ENCODE assay signal across 1 cellular context in genomic region chr2:85308951-85309555, GRCh38.
TF ChIP-seq lines count a peak whose summit lies in the region.

No MANE protein-coding gene starts in this region.

TF ChIP-seq in GM12878, 131 proteins besides CTCF, POLR2A, EP300 and RAD21 (continued from another document):
- TF ChIP-seq YY1 (IDR thresholded peaks at IDR 0.05; ENCODE audit: low read depth, low read length) (no peak), TARDBP (IDR thresholded peaks at IDR 0.05; ENCODE audit: borderline replicate concordance) (no peak), RELB (IDR thresholded peaks at IDR 0.05; ENCODE audit: low read depth) (no peak), MLLT1 (IDR thresholded peaks at IDR 0.05) (no peak), MEF2B (IDR thresholded peaks at IDR 0.05; ENCODE audit: partially characterized antibody, poor library complexity, severe bottlenecking) (no peak), ELK1 (IDR thresholded peaks at IDR 0.05; ENCODE audit: low read depth, low read length) (no peak), ZZZ3 (IDR thresholded peaks at IDR 0.05; ENCODE audit: control insufficient read depth, insufficient read length, low read depth) (no peak), BCLAF1 (IDR thresholded peaks at IDR 0.05) (no peak), ATF7 (IDR thresholded peaks at IDR 0.05; ENCODE audit: low read depth) (no peak), YBX1 (IDR thresholded peaks at IDR 0.05) (no peak), ZNF24 (IDR thresholded peaks at IDR 0.05) (no peak), PKNOX1 (IDR thresholded peaks at IDR 0.05) (no peak), NBN (IDR thresholded peaks at IDR 0.05) (no peak), E2F4 (IDR thresholded peaks at IDR 0.05; ENCODE audit: low read depth, low read length) (no peak), CHD2 (IDR thresholded peaks at IDR 0.05; ENCODE audit: borderline replicate concordance, low read depth, low read length) (no peak), REST (IDR thresholded peaks at IDR 0.05; ENCODE audit: low read depth, low read length) (no peak)
